In the genomic region with DNA sequence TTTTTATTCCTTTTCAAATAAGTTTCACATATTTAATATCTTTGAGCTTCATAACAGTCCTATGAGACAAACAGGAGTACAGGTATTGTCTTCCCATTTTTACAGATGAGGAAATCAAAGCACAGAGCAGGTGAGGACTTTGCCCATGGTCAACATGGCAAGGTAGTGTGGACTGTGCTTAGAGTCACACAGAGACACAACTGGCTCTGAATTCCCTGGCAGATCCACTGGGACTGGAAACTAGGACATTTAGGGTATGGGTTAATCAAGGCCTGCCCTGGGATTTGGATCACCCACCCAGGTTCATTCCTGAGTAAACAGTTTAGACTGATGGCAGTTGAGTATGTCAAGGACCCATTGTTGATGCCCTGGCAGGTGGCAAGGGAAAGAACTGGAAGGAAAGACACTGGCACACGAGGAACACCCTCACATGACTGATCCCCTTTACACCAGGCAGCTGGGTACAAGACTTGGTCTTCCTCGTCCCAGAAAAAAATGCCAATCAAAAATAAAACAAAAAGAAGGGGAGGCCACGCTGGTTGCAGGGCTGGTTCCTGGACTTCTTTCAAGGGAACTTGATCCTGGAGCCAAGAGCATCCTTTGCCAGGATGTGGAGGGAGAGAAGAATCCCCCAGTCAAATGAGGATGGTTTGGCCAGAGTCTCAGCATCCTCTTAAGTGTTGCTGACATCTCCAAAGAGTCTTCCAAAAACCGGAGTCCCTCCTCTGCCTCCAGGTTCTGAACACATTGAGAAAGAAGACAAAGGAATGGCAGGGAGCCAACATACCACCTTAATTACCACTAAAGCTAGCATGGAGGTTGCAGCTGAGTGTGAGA, we compare ENCODE assay signal across 9 cellular contexts. TPM values are rescaled to one million over a fixed set of nuclear protein-coding genes. Genes with fewer than 3 reads are reported as not detected.
A peak's percentile ranks its signal among the peaks of the same experiment; 100 is the strongest.
DNase-seq lines count a peak whose midpoint lies in the region; ATAC-seq and TF ChIP-seq lines count a peak whose summit lies in the region.
"Had no signal": no experiment of that assay in that cellular context is flagged by ENCODE, and none has a peak within 500 bp of the region (broad histone marks: within the 10 kb centered on the region; RNA-seq: fewer than 3 reads in every experiment).

No MANE protein-coding gene starts in this region.

- ATAC-seq in Right ventricle myocardium superior (ENCODE audit: poor library complexity): peak; percentile 8
- ATAC-seq in left cardiac atrium: no peak
- ATAC-seq in GM21447 (IDR thresholded peaks at IDR 0.05; ENCODE audit: unreplicated experiment): no peak
- ATAC-seq in GM18505 (IDR thresholded peaks at IDR 0.05; ENCODE audit: unreplicated experiment): no peak
- ATAC-seq: Panc1 had no signal

- H3K4me1 Mint-ChIP-seq in chondrocyte (ENCODE audit: low read depth) (peaks cover 85% of the 10 kb centered on the region), mesothelial cell of epicardium (peaks cover 40% of the 10 kb centered on the region)

- TF ChIP-seq CTCF in chondrocyte (IDR thresholded peaks at IDR 0.05) (no peak), mesothelial cell of epicardium (IDR thresholded peaks at IDR 0.05; ENCODE audit: unreplicated experiment) (no peak)

- H3K27me3 Mint-ChIP-seq in chondrocyte (ENCODE audit: low read depth) (no peaks in the 10 kb centered on the region), mesothelial cell of epicardium (ENCODE audit: low read depth) (no peaks in the 10 kb centered on the region)

- intact Hi-C loops in Right ventricle myocardium superior (cut with DNase I): loop anchor here (5.0 kb wide), 1 partner anchor 32 kb away; no protein-coding TSS in a partner anchor
- intact Hi-C loops in left cardiac atrium (cut with DNase I): loop anchor here in 1 of 2 donors (2.0 kb wide), 1 partner anchor 35 kb away; the partner anchor contains the start of gene CHD9

- H3K27ac Mint-ChIP-seq in chondrocyte (ENCODE audit: unreplicated experiment) (peak overlapping the region; percentile 100), mesothelial cell of epicardium (peak overlapping the region; percentile 84)

- H3K36me3 Mint-ChIP-seq in chondrocyte (ENCODE audit: low read depth) (no peaks in the 10 kb centered on the region), mesothelial cell of epicardium (peaks cover 2% of the 10 kb centered on the region)

- no peak overlapping the region for H3K4me3 Mint-ChIP-seq in chondrocyte (ENCODE audit: unreplicated experiment)
- no peak overlapping the region for H3K4me3 Mint-ChIP-seq in mesothelial cell of epicardium

- no peaks in the 10 kb centered on the region for H3K9me3 Mint-ChIP-seq in chondrocyte (ENCODE audit: low read depth)
- no peaks in the 10 kb centered on the region for H3K9me3 Mint-ChIP-seq in mesothelial cell of epicardium

- TF ChIP-seq POLR2A in GM18505 (IDR thresholded peaks at IDR 0.05; ENCODE audit: borderline replicate concordance, extremely low read depth, insufficient read depth, insufficient read length): no peak

- no peak for DNase-seq in Right ventricle myocardium superior
- no peak for DNase-seq in left cardiac atrium
- DNase-seq in chondrocyte (ENCODE audit: low spot score): no peak
- DNase-seq in mesothelial cell of epicardium (ENCODE audit: low spot score in 2 of 2, unreplicated experiment in 2 of 2): no peak
- DNase-seq in central memory CD4-positive, alpha-beta T cell: no peak
- DNase-seq in NCI-H2227 treated with DMSO at 0.1 percent for 48 hours (lab: John Stamatoyannopoulos, UW): no peak

RNA-seq across cellular contexts. Expression of gene CHD9, which starts 34.9 kb away (rescaled TPM):
- 39.5 TPM for total RNA-seq in Right ventricle myocardium superior
- 10 to 100 TPM; 44.2 to 60.3 TPM for total RNA-seq in left cardiac atrium
- total RNA-seq in chondrocyte: 68.6 to 116 TPM (median 72.7 TPM) in 3 replicates
- total RNA-seq in mesothelial cell of epicardium: 108 to 119 TPM (median 110 TPM) in 3 replicates

RNA-seq across cellular contexts. Expression of gene CHD9NB, which starts 37.0 kb away (rescaled TPM):
- total RNA-seq in Right ventricle myocardium superior (0.86 TPM), left cardiac atrium (under 1 TPM; 0.47 to 0.94 TPM), chondrocyte (0.85 to 3.1 TPM (median 1.5 TPM) in 3 replicates), mesothelial cell of epicardium (0.29 to 0.44 TPM (median 0.43 TPM) in 3 replicates)
